In genomic region chr12:79563021-79563739, GRCh38 we compare ENCODE assay signal across 15 cellular contexts.
"Had no signal": no experiment of that assay in that cellular context is flagged by ENCODE, and none has a peak within 500 bp of the region (broad histone marks: within the 10 kb centered on the region; RNA-seq: fewer than 3 reads in every experiment).

No MANE protein-coding gene starts in this region.

- H3K27ac Mint-ChIP-seq: activated CD8-positive, alpha-beta memory T cell treated with anti-CD3 and anti-CD28 coated beads, Interleukin-2, amount 10 ng/mL, durations not matched to agents 7 days and 5 days; activated naive CD8-positive, alpha-beta T cell treated with anti-CD3 and anti-CD28 coated beads for 36 hours; activated T-helper 17 cell treated with anti-CD3 and anti-CD28 coated beads, Interleukin-2, amount 50 U/mL, for 72 hours; natural killer cell had no signal

- DNase-seq: activated CD4-positive, alpha-beta T cell treated with anti-CD3 and anti-CD28 coated beads, Interleukin-2, amount 50 U/mL, for 48 hours; activated CD8-positive, alpha-beta memory T cell treated with anti-CD3 and anti-CD28 coated beads, Interleukin-2, amount 10 ng/mL, durations not matched to agents 7 days and 5 days; activated naive CD4-positive, alpha-beta T cell; activated naive CD8-positive, alpha-beta T cell treated with anti-CD3 and anti-CD28 coated beads for 36 hours; amygdala; dorsolateral prefrontal cortex; heart right ventricle; mesenchymal stem cell; natural killer cell; retina; stimulated activated CD4-positive, alpha-beta T cell treated with anti-CD3 and anti-CD28 coated beads, Interleukin-2, amount 100 ng/mL, for 24 hours; stimulated activated naive CD8-positive, alpha-beta T cell treated with anti-CD3 and anti-CD28 coated beads, Interleukin-15, Interleukin-2, amounts not matched to agents 100 U/mL and 50 U/mL, for 24 hours; substantia nigra; trophoblast cell had no signal

- H3K27me3 ChIP-seq: heart right ventricle had no signal

- H3K4me1 Mint-ChIP-seq: activated CD8-positive, alpha-beta memory T cell treated with anti-CD3 and anti-CD28 coated beads, Interleukin-2, amount 10 ng/mL, durations not matched to agents 7 days and 5 days; activated naive CD8-positive, alpha-beta T cell treated with anti-CD3 and anti-CD28 coated beads for 36 hours; activated T-helper 17 cell treated with anti-CD3 and anti-CD28 coated beads, Interleukin-2, amount 50 U/mL, for 72 hours had no signal

- H3K36me3 Mint-ChIP-seq: activated CD8-positive, alpha-beta memory T cell treated with anti-CD3 and anti-CD28 coated beads, Interleukin-2, amount 10 ng/mL, durations not matched to agents 7 days and 5 days; activated naive CD8-positive, alpha-beta T cell treated with anti-CD3 and anti-CD28 coated beads for 36 hours; natural killer cell had no signal

- H3K27me3 Mint-ChIP-seq: activated CD8-positive, alpha-beta memory T cell treated with anti-CD3 and anti-CD28 coated beads, Interleukin-2, amount 10 ng/mL, durations not matched to agents 7 days and 5 days; activated naive CD8-positive, alpha-beta T cell treated with anti-CD3 and anti-CD28 coated beads for 36 hours; activated T-helper 17 cell treated with anti-CD3 and anti-CD28 coated beads, Interleukin-2, amount 50 U/mL, for 72 hours had no signal

- H3K4me3 ChIP-seq: dorsolateral prefrontal cortex, heart right ventricle had no signal

- H3K36me3 ChIP-seq: heart right ventricle had no signal

- H3K27ac ChIP-seq: dorsolateral prefrontal cortex, heart right ventricle had no signal

- H3K9me3 Mint-ChIP-seq: activated naive CD8-positive, alpha-beta T cell treated with anti-CD3 and anti-CD28 coated beads for 36 hours; activated T-helper 17 cell treated with anti-CD3 and anti-CD28 coated beads, Interleukin-2, amount 50 U/mL, for 72 hours; natural killer cell had no signal

- ATAC-seq: activated CD8-positive, alpha-beta memory T cell treated with anti-CD3 and anti-CD28 coated beads, Interleukin-2, amount 10 ng/mL, durations not matched to agents 7 days and 5 days; activated T-helper 17 cell treated with anti-CD3 and anti-CD28 coated beads, Interleukin-2, amount 50 U/mL, for 72 hours; heart right ventricle; natural killer cell; stimulated activated naive CD8-positive, alpha-beta T cell treated with anti-CD3 and anti-CD28 coated beads, Interleukin-15, Interleukin-2, amounts not matched to agents 100 U/mL and 50 U/mL, for 24 hours had no signal

- H3K4me3 Mint-ChIP-seq: activated CD8-positive, alpha-beta memory T cell treated with anti-CD3 and anti-CD28 coated beads, Interleukin-2, amount 10 ng/mL, durations not matched to agents 7 days and 5 days; activated naive CD8-positive, alpha-beta T cell treated with anti-CD3 and anti-CD28 coated beads for 36 hours; activated T-helper 17 cell treated with anti-CD3 and anti-CD28 coated beads, Interleukin-2, amount 50 U/mL, for 72 hours; natural killer cell had no signal
